Comparison of ENCODE assay signal across 1 cellular context in genomic region chr14:54944737-54945391, GRCh38.
TF ChIP-seq lines count a peak whose summit lies in the region.

No MANE protein-coding gene starts in this region.

TF ChIP-seq in HepG2, 621 proteins besides CTCF, POLR2A, EP300 and RAD21 (continued from another document and continues in another):
- TF ChIP-seq, protein P1, sequence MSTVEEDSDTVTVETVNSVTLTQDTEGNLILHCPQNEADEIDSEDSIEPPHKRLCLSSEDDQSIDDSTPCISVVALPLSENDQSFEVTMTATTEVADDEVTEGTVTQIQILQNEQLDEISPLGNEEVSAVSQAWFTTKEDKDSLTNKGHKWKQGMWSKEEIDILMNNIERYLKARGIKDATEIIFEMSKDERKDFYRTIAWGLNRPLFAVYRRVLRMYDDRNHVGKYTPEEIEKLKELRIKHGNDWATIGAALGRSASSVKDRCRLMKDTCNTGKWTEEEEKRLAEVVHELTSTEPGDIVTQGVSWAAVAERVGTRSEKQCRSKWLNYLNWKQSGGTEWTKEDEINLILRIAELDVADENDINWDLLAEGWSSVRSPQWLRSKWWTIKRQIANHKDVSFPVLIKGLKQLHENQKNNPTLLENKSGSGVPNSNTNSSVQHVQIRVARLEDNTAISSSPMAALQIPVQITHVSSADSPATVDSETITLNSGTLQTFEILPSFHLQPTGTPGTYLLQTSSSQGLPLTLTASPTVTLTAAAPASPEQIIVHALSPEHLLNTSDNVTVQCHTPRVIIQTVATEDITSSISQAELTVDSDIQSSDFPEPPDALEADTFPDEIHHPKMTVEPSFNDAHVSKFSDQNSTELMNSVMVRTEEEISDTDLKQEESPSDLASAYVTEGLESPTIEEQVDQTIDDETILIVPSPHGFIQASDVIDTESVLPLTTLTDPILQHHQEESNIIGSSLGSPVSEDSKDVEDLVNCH (CRISPR knock-in tag; IDR thresholded peaks at IDR 0.05) = no peak
- TF ChIP-seq ZNF512B (CRISPR knock-in tag; IDR thresholded peaks at IDR 0.05; ENCODE audit: borderline replicate concordance) (no peak), ZNF530 (CRISPR knock-in tag; IDR thresholded peaks at IDR 0.05; ENCODE audit: low read depth) (no peak), ZFP36 (IDR thresholded peaks at IDR 0.05; ENCODE audit: borderline replicate concordance, low read depth, low read length, partially characterized antibody) (no peak), ZBTB33 (CRISPR knock-in tag; IDR thresholded peaks at IDR 0.05) (peak; percentile 37; the same call in 1 of the 2 replicates), ZNF549 (CRISPR knock-in tag; IDR thresholded peaks at IDR 0.05) (no peak), HINFP (CRISPR knock-in tag; IDR thresholded peaks at IDR 0.05; ENCODE audit: low read depth) (no peak), ZNF547 (CRISPR knock-in tag; IDR thresholded peaks at IDR 0.05) (no peak), IRF2 (CRISPR knock-in tag; IDR thresholded peaks at IDR 0.05) (0 out of 2 replicates have a peak, but pooled peaks have one; percentile 37), MAZ (IDR thresholded peaks at IDR 0.05; ENCODE audit: borderline replicate concordance, low read depth, low read length) (no peak), MAZ (CRISPR knock-in tag; IDR thresholded peaks at IDR 0.05; ENCODE audit: low read depth) (no peak), KAT2B (IDR thresholded peaks at IDR 0.05; ENCODE audit: borderline replicate concordance, low read depth, low read length) (no peak), CEBPG (CRISPR knock-in tag; IDR thresholded peaks at IDR 0.05) (peak; percentile 47; the same call in 1 of the 2 replicates), TOPORS (CRISPR knock-in tag; IDR thresholded peaks at IDR 0.05) (no peak), ZNF343 (CRISPR knock-in tag; IDR thresholded peaks at IDR 0.05) (no peak), SP5 (CRISPR knock-in tag; IDR thresholded peaks at IDR 0.05; ENCODE audit: borderline replicate concordance, low read depth) (no peak), ZNF615 (CRISPR knock-in tag; IDR thresholded peaks at IDR 0.05; ENCODE audit: borderline replicate concordance) (no peak), ZBTB10 (CRISPR knock-in tag; IDR thresholded peaks at IDR 0.05; ENCODE audit: borderline replicate concordance) (no peak), DR1 (CRISPR knock-in tag; IDR thresholded peaks at IDR 0.05) (no peak), TARDBP (CRISPR knock-in tag; IDR thresholded peaks at IDR 0.05) (peak; percentile 66; the same call in 1 of the 2 replicates), CCAR2 (optimal IDR thresholded peaks at IDR 0.05; ENCODE audit: low read depth, low read length) (no peak), CBX5 (CRISPR knock-in tag; IDR thresholded peaks at IDR 0.05; ENCODE audit: borderline replicate concordance) (no peak), EED (CRISPR knock-in tag; IDR thresholded peaks at IDR 0.05) (no peak), ELK4 (CRISPR knock-in tag; IDR thresholded peaks at IDR 0.05; ENCODE audit: borderline replicate concordance) (no peak), FOXA1 (IDR thresholded peaks at IDR 0.05) (no peak), FOXA1 (CRISPR knock-in tag; IDR thresholded peaks at IDR 0.05) (peak; percentile 50; the same call in 1 of the 2 replicates), SIX1 (CRISPR knock-in tag; IDR thresholded peaks at IDR 0.05; ENCODE audit: borderline replicate concordance) (peak; percentile 41; the same call in 1 of the 2 replicates), ZNF552 (CRISPR knock-in tag; IDR thresholded peaks at IDR 0.05; ENCODE audit: borderline replicate concordance) (peak; percentile 53; the same call in 1 of the 2 replicates), ZNF333 (CRISPR knock-in tag; IDR thresholded peaks at IDR 0.05; ENCODE audit: borderline replicate concordance) (no peak)
- TF ChIP-seq, protein P2, sequence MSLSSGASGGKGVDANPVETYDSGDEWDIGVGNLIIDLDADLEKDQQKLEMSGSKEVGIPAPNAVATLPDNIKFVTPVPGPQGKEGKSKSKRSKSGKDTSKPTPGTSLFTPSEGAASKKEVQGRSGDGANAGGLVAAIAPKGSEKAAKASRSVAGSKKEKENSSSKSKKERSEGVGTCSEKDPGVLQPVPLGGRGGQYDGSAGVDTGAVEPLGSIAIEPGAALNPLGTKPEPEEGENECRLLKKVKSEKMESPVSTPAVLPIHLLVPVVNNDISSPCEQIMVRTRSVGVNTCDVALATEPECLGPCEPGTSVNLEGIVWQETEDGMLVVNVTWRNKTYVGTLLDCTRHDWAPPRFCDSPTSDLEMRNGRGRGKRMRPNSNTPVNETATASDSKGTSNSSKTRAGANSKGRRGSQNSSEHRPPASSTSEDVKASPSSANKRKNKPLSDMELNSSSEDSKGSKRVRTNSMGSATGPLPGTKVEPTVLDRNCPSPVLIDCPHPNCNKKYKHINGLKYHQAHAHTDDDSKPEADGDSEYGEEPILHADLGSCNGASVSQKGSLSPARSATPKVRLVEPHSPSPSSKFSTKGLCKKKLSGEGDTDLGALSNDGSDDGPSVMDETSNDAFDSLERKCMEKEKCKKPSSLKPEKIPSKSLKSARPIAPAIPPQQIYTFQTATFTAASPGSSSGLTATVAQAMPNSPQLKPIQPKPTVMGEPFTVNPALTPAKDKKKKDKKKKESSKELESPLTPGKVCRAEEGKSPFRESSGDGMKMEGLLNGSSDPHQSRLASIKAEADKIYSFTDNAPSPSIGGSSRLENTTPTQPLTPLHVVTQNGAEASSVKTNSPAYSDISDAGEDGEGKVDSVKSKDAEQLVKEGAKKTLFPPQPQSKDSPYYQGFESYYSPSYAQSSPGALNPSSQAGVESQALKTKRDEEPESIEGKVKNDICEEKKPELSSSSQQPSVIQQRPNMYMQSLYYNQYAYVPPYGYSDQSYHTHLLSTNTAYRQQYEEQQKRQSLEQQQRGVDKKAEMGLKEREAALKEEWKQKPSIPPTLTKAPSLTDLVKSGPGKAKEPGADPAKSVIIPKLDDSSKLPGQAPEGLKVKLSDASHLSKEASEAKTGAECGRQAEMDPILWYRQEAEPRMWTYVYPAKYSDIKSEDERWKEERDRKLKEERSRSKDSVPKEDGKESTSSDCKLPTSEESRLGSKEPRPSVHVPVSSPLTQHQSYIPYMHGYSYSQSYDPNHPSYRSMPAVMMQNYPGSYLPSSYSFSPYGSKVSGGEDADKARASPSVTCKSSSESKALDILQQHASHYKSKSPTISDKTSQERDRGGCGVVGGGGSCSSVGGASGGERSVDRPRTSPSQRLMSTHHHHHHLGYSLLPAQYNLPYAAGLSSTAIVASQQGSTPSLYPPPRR (CRISPR knock-in tag; IDR thresholded peaks at IDR 0.05; ENCODE audit: borderline replicate concordance) = no peak; the same call in 1 of the 2 replicates
- TF ChIP-seq, protein P3, sequence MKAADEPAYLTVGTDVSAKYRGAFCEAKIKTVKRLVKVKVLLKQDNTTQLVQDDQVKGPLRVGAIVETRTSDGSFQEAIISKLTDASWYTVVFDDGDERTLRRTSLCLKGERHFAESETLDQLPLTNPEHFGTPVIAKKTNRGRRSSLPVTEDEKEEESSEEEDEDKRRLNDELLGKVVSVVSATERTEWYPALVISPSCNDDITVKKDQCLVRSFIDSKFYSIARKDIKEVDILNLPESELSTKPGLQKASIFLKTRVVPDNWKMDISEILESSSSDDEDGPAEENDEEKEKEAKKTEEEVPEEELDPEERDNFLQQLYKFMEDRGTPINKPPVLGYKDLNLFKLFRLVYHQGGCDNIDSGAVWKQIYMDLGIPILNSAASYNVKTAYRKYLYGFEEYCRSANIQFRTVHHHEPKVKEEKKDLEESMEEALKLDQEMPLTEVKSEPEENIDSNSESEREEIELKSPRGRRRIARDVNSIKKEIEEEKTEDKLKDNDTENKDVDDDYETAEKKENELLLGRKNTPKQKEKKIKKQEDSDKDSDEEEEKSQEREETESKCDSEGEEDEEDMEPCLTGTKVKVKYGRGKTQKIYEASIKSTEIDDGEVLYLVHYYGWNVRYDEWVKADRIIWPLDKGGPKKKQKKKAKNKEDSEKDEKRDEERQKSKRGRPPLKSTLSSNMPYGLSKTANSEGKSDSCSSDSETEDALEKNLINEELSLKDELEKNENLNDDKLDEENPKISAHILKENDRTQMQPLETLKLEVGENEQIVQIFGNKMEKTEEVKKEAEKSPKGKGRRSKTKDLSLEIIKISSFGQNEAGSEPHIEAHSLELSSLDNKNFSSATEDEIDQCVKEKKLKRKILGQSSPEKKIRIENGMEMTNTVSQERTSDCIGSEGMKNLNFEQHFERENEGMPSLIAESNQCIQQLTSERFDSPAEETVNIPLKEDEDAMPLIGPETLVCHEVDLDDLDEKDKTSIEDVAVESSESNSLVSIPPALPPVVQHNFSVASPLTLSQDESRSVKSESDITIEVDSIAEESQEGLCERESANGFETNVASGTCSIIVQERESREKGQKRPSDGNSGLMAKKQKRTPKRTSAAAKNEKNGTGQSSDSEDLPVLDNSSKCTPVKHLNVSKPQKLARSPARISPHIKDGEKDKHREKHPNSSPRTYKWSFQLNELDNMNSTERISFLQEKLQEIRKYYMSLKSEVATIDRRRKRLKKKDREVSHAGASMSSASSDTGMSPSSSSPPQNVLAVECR (CRISPR knock-in tag; IDR thresholded peaks at IDR 0.05; ENCODE audit: borderline replicate concordance) = peak; percentile 48; the same call in 1 of the 2 replicates
- TF ChIP-seq, protein P4, sequence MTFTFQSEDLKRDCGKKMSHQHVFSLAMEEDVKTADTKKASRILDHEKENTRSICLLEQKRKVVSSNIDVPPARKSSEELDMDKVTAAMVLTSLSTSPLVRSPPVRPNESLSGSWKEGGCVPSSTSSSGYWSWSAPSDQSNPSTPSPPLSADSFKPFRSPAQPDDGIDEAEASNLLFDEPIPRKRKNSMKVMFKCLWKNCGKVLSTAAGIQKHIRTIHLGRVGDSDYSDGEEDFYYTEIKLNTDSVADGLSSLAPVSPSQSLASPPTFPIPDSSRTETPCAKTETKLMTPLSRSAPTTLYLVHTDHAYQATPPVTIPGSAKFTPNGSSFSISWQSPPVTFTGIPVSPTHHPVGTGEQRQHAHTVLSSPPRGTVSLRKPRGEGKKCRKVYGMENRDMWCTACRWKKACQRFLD (CRISPR knock-in tag; IDR thresholded peaks at IDR 0.05; ENCODE audit: borderline replicate concordance) = no peak
